ENCODE assay signal across 24 cellular contexts in the genomic region with DNA sequence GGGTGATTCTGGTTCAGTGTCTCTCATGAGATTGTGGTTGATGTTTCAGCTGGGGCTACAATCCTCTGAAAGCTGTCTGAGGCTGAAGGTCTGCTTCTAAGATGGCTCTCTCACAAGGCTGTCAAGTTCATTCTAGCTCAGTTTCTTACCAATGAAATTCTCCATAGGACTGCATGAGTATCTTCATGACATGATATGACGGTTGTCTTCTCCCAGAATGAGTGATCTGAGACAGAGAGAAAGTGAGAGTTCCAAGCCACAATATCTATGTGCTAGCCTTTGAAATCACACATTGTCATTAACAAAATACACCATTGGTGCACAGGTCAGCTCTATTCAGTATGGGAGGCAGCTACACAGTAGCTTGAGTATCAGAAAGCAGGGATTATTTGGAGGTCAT.
"Had no signal": no experiment of that assay in that cellular context is flagged by ENCODE, and none has a peak within 500 bp of the region (broad histone marks: within the 10 kb centered on the region; RNA-seq: fewer than 3 reads in every experiment).

No MANE protein-coding gene starts in this region.

- DNase-seq: cortex of kidney; effector CD8-positive, alpha-beta T cell; effector memory CD8-positive, alpha-beta T cell; endodermal cell; erythroblast; esophagus squamous epithelium; foreskin fibroblast; foreskin melanocyte; gastrocnemius medialis; glutamatergic neuron; head of caudate nucleus; heart right ventricle; hippocampal formation; left cardiac atrium; left lung; left ventricle myocardium superior; lower lobe of right lung; mesenchymal stem cell; mucosa of descending colon; naive B cell; naive thymus-derived CD8-positive, alpha-beta T cell had no signal

- H3K4me3 Mint-ChIP-seq: dendritic cell treated with granulocyte-macrophage colony-stimulating factor and Interleukin-4, amounts not matched to agents 40 ng/mL and 50 ng/mL, for 4 days; effector memory CD8-positive, alpha-beta T cell; endodermal cell; mesothelial cell of epicardium; naive B cell; naive thymus-derived CD8-positive, alpha-beta T cell had no signal

- H3K4me1 Mint-ChIP-seq: endodermal cell; mesothelial cell of epicardium; naive B cell; naive thymus-derived CD8-positive, alpha-beta T cell had no signal

- H3K27ac Mint-ChIP-seq: dendritic cell treated with granulocyte-macrophage colony-stimulating factor and Interleukin-4, amounts not matched to agents 40 ng/mL and 50 ng/mL, for 4 days; effector memory CD8-positive, alpha-beta T cell; endodermal cell; mesothelial cell of epicardium; naive B cell; naive thymus-derived CD8-positive, alpha-beta T cell had no signal

- H3K36me3 Mint-ChIP-seq: naive B cell had no signal

- ATAC-seq: effector memory CD8-positive, alpha-beta T cell; esophagus mucosa; gastrocnemius medialis; heart right ventricle; left cardiac atrium; left lung; left ventricle myocardium superior; lower lobe of right lung; mucosa of descending colon; naive thymus-derived CD8-positive, alpha-beta T cell had no signal
